Comparison of ENCODE assay signal across 8 cellular contexts in genomic region chr12:120199025-120199424, GRCh38. TPM values are rescaled to one million over a fixed set of nuclear protein-coding genes. Genes with fewer than 3 reads are reported as not detected.
A peak's percentile ranks its signal among the peaks of the same experiment; 100 is the strongest.
DNase-seq lines count a peak whose midpoint lies in the region; ATAC-seq and TF ChIP-seq lines count a peak whose summit lies in the region.

No MANE protein-coding gene starts in this region.

- H3K9ac ChIP-seq in OCI-LY1 (ENCODE audit: low read length) = peak overlapping the region; percentile 99
- peak overlapping the region in 1 of 2 donors; percentile 74 for H3K9ac ChIP-seq in duodenal mucosa (ENCODE audit: low read depth in 1 of 2, low read length in 2 of 2)

- no peaks in the 10 kb centered on the region for H4K20me1 ChIP-seq in OCI-LY1 (ENCODE audit: insufficient read depth, low read length)

- H3K27ac ChIP-seq in OCI-LY1 (ENCODE audit: low read depth, low read length, poor library complexity, severe bottlenecking) (peak overlapping the region; percentile 85), duodenal mucosa (ENCODE audit: low read depth, low read length) (no peak overlapping the region)

- no peak overlapping the region for H2AFZ ChIP-seq in OCI-LY1 (ENCODE audit: low read length)

- DNase-seq in ELR (ENCODE audit: low read depth) = peak; percentile 38
- no peak for DNase-seq in progenitor cell of endocrine pancreas (ENCODE audit: low spot score, unreplicated experiment)
- DNase-seq in GF-D8 (lab: John Stamatoyannopoulos, UW) = no peak
- DNase-seq in RPMI8226 = no peak
- DNase-seq in NCI-H69 (lab: John Stamatoyannopoulos, UW) = no peak

- H3K4me3 ChIP-seq in OCI-LY1 (ENCODE audit: low read depth, low read length, poor library complexity, severe bottlenecking) (peak overlapping the region; percentile 99), duodenal mucosa (ENCODE audit: low read depth in 1 of 2, low read length in 2 of 2) (peak overlapping the region; percentile 97 to 98)

- ATAC-seq in HG03571 (IDR thresholded peaks at IDR 0.05; ENCODE audit: unreplicated experiment) = no peak

- no peaks in the 10 kb centered on the region for H3K9me3 Mint-ChIP-seq in progenitor cell of endocrine pancreas (ENCODE audit: low read depth)

- H3K27me3 ChIP-seq in OCI-LY1 (ENCODE audit: insufficient read depth, low read length) (no peaks in the 10 kb centered on the region), duodenal mucosa (ENCODE audit: control insufficient read depth in 1 of 2, insufficient read depth in 2 of 2, low read length in 2 of 2) (no peaks in the 10 kb centered on the region)

- peak overlapping the region; percentile 97 for H3K27ac Mint-ChIP-seq in progenitor cell of endocrine pancreas

- H3K36me3 ChIP-seq in OCI-LY1 (ENCODE audit: insufficient read depth, low read length) = peaks cover 51% of the 10 kb centered on the region
- peaks cover 11 to 36% of the 10 kb centered on the region in 2 donors for H3K36me3 ChIP-seq in duodenal mucosa (ENCODE audit: control insufficient read depth in 1 of 2, insufficient read depth in 2 of 2, low read length in 2 of 2)

- H3K36me3 Mint-ChIP-seq in progenitor cell of endocrine pancreas (ENCODE audit: insufficient read depth) = peaks cover 15% of the 10 kb centered on the region

- H3K4me1 ChIP-seq in OCI-LY1 (ENCODE audit: insufficient read depth, low read length, severe bottlenecking) (peaks cover 62% of the 10 kb centered on the region), duodenal mucosa (ENCODE audit: control insufficient read depth in 1 of 2, insufficient read depth in 2 of 2, low read length in 2 of 2) (peaks cover 19 to 30% of the 10 kb centered on the region in 2 donors)

- TF ChIP-seq CTCF in OCI-LY1 (IDR thresholded peaks at IDR 0.05; ENCODE audit: low read length) (no peak), progenitor cell of endocrine pancreas (IDR thresholded peaks at IDR 0.05; ENCODE audit: unreplicated experiment) (no peak)

- peaks cover 20% of the 10 kb centered on the region for H3K4me1 Mint-ChIP-seq in progenitor cell of endocrine pancreas (ENCODE audit: low read depth)

- peak overlapping the region; percentile 96 for H3K4me2 ChIP-seq in OCI-LY1 (ENCODE audit: low read length)

- peaks cover 20% of the 10 kb centered on the region for H3F3A ChIP-seq in OCI-LY1 (ENCODE audit: insufficient read depth, low read length)

- peak overlapping the region; percentile 91 for H3K4me3 Mint-ChIP-seq in progenitor cell of endocrine pancreas (ENCODE audit: low read depth)

- no peaks in the 10 kb centered on the region for H3K9me3 ChIP-seq in OCI-LY1 (ENCODE audit: low read length)
- H3K9me3 ChIP-seq in duodenal mucosa (ENCODE audit: control insufficient read depth in 1 of 2, low read length in 2 of 2) = no peaks in the 10 kb centered on the region

- H3K9me2 ChIP-seq in OCI-LY1 (ENCODE audit: low read depth, low read length) = no peaks in the 10 kb centered on the region

- peaks cover 24% of the 10 kb centered on the region for H3K79me2 ChIP-seq in OCI-LY1 (ENCODE audit: insufficient read depth, low read length)

- no peaks in the 10 kb centered on the region for H3K27me3 Mint-ChIP-seq in progenitor cell of endocrine pancreas

RNA-seq across cellular contexts. Expression of gene RPLP0, which starts 1.9 kb away (rescaled TPM):
- 2,127 and 2,195 TPM in 2 replicates for total RNA-seq in progenitor cell of endocrine pancreas

RNA-seq across cellular contexts. Expression of gene GCN1, which starts 4.5 kb away (rescaled TPM):
- 117 and 131 TPM in 2 replicates for total RNA-seq in progenitor cell of endocrine pancreas
